Comparison of ENCODE assay signal across 1 cellular context in genomic region chr20:63863798-63864544, GRCh38.
TF ChIP-seq lines count a peak whose summit lies in the region.

No MANE protein-coding gene starts in this region.

TF ChIP-seq in K562, 482 proteins besides CTCF, POLR2A, EP300 and RAD21 (continued from another document and continues in another):
- TF ChIP-seq ATF2 (CRISPR knock-in tag; IDR thresholded peaks at IDR 0.05) (no peak), HNRNPL (IDR thresholded peaks at IDR 0.05; ENCODE audit: low read depth, low read length) (no peak), SIN3A (IDR thresholded peaks at IDR 0.05; ENCODE audit: borderline replicate concordance in 2 of 2, control insufficient read depth in 1 of 2, low read depth in 2 of 2, low read length in 2 of 2) (peak in 1 of 2 experiments; percentile 72; a peak in 2 of 4 replicates), ZNF586 (CRISPR knock-in tag; conservative IDR thresholded peaks at IDR 0.05) (no peak), NEUROD1 (IDR thresholded peaks at IDR 0.05; ENCODE audit: borderline replicate concordance, low read depth, low read length, partially characterized antibody) (peak; percentile 42), ATF3 (IDR thresholded peaks at IDR 0.05) (no peak), ATF3 (CRISPR knock-in tag; conservative IDR thresholded peaks at IDR 0.05) (no peak), NFXL1 (CRISPR knock-in tag; IDR thresholded peaks at IDR 0.05) (no peak), HNRNPK (IDR thresholded peaks at IDR 0.05; ENCODE audit: low read depth, low read length, poor library complexity, severe bottlenecking) (no peak), NCOA1 (IDR thresholded peaks at IDR 0.05; ENCODE audit: low read depth) (no peak), L3MBTL2 (IDR thresholded peaks at IDR 0.05) (peak; percentile 74), GATAD2B (IDR thresholded peaks at IDR 0.05; ENCODE audit: borderline replicate concordance) (no peak), TFAP4 (CRISPR knock-in tag; IDR thresholded peaks at IDR 0.05; ENCODE audit: borderline replicate concordance) (peak; percentile 76; the same call in 1 of the 2 replicates), KLF16 (IDR thresholded peaks at IDR 0.05) (0 out of 2 replicates have a peak, but pooled peaks have one; percentile 44), ZNF699 (CRISPR knock-in tag; IDR thresholded peaks at IDR 0.05; ENCODE audit: insufficient replicate concordance) (no peak), POLR2AphosphoS2 (IDR thresholded peaks at IDR 0.05; ENCODE audit: low read length) (no peak), HMG20A (CRISPR knock-in tag; conservative IDR thresholded peaks at IDR 0.05) (no peak), MTA1 (IDR thresholded peaks at IDR 0.05; ENCODE audit: borderline replicate concordance) (no peak), CBFA2T3 (IDR thresholded peaks at IDR 0.05) (no peak), ZNF778 (CRISPR knock-in tag; IDR thresholded peaks at IDR 0.05) (no peak), BRF1 (IDR thresholded peaks at IDR 0.05; ENCODE audit: borderline replicate concordance, extremely low read depth, insufficient read length) (no peak), CBFA2T2 (conservative IDR thresholded peaks at IDR 0.05) (no peak), NCOA4 (IDR thresholded peaks at IDR 0.05; ENCODE audit: partially characterized antibody) (no peak), ZSCAN32 (CRISPR knock-in tag; IDR thresholded peaks at IDR 0.05) (no peak), ZNF232 (CRISPR knock-in tag; IDR thresholded peaks at IDR 0.05) (no peak), SAP30 (IDR thresholded peaks at IDR 0.05; ENCODE audit: borderline replicate concordance, insufficient read depth, low read depth, low read length, poor library complexity, severe bottlenecking) (no peak), ZNF253 (CRISPR knock-in tag; conservative IDR thresholded peaks at IDR 0.05) (no peak), TRIM25 (IDR thresholded peaks at IDR 0.05; ENCODE audit: borderline replicate concordance) (no peak), PPARD (CRISPR knock-in tag; IDR thresholded peaks at IDR 0.05) (no peak), PTBP1 (IDR thresholded peaks at IDR 0.05; ENCODE audit: low read depth, low read length) (0 out of 2 replicates have a peak, but pooled peaks have one; percentile 65), CBX1 (IDR thresholded peaks at IDR 0.05; ENCODE audit: low read depth) (no peak; the same call in 1 of the 2 replicates), RBM14 (IDR thresholded peaks at IDR 0.05; ENCODE audit: borderline replicate concordance, insufficient read depth, low read depth, low read length) (no peak), NFYB (IDR thresholded peaks at IDR 0.05; ENCODE audit: extremely low read depth, insufficient read length) (no peak), THRA (IDR thresholded peaks at IDR 0.05) (no peak), RBM25 (IDR thresholded peaks at IDR 0.05; ENCODE audit: low read depth, low read length, severe bottlenecking) (no peak), PTTG1 (tag; IDR thresholded peaks at IDR 0.05; ENCODE audit: low read depth) (no peak), ZBTB9 (CRISPR knock-in tag; IDR thresholded peaks at IDR 0.05) (no peak), ZNF384 (IDR thresholded peaks at IDR 0.05; ENCODE audit: low read depth, low read length) (no peak), MTA3 (IDR thresholded peaks at IDR 0.05; ENCODE audit: borderline replicate concordance) (peak; percentile 70; the same call in 1 of the 2 replicates), TAF1 (IDR thresholded peaks at IDR 0.05; ENCODE audit: control insufficient read depth, extremely low read depth, insufficient read depth, low read length, severe bottlenecking) (peak; percentile 60), CAMTA2 (CRISPR knock-in tag; conservative IDR thresholded peaks at IDR 0.05) (0 out of 2 replicates have a peak, but pooled peaks have one; percentile 44), RFX5 (IDR thresholded peaks at IDR 0.05; ENCODE audit: low read depth, low read length) (no peak), CBX2 (IDR thresholded peaks at IDR 0.05; ENCODE audit: insufficient read depth, low read length, poor library complexity, severe bottlenecking) (no peak), TARDBP (IDR thresholded peaks at IDR 0.05) (peak; percentile 71; the same call in 1 of the 2 replicates), TCF7 (IDR thresholded peaks at IDR 0.05; ENCODE audit: borderline replicate concordance) (no peak), KAT2B (IDR thresholded peaks at IDR 0.05; ENCODE audit: low read depth, low read length) (no peak), PCBP2 (IDR thresholded peaks at IDR 0.05; ENCODE audit: low read depth, low read length, poor library complexity, severe bottlenecking) (no peak), U2AF2 (optimal IDR thresholded peaks at IDR 0.05; ENCODE audit: low read depth, low read length) (no peak), ZC3H11A (IDR thresholded peaks at IDR 0.05; ENCODE audit: low read depth, low read length) (no peak)
- TF ChIP-seq, protein P1, sequence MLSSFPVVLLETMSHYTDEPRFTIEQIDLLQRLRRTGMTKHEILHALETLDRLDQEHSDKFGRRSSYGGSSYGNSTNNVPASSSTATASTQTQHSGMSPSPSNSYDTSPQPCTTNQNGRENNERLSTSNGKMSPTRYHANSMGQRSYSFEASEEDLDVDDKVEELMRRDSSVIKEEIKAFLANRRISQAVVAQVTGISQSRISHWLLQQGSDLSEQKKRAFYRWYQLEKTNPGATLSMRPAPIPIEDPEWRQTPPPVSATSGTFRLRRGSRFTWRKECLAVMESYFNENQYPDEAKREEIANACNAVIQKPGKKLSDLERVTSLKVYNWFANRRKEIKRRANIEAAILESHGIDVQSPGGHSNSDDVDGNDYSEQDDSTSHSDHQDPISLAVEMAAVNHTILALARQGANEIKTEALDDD (IDR thresholded peaks at IDR 0.05), result peak; percentile 41; the same call in 1 of the 2 replicates
- TF ChIP-seq, protein P2, sequence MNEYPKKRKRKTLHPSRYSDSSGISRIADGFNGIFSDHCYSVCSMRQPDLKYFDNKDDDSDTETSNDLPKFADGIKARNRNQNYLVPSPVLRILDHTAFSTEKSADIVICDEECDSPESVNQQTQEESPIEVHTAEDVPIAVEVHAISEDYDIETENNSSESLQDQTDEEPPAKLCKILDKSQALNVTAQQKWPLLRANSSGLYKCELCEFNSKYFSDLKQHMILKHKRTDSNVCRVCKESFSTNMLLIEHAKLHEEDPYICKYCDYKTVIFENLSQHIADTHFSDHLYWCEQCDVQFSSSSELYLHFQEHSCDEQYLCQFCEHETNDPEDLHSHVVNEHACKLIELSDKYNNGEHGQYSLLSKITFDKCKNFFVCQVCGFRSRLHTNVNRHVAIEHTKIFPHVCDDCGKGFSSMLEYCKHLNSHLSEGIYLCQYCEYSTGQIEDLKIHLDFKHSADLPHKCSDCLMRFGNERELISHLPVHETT (CRISPR knock-in tag; conservative IDR thresholded peaks at IDR 0.05 in 1 of 2, IDR thresholded peaks at IDR 0.05 in 1 of 2), result no peak
- TF ChIP-seq, protein P3, sequence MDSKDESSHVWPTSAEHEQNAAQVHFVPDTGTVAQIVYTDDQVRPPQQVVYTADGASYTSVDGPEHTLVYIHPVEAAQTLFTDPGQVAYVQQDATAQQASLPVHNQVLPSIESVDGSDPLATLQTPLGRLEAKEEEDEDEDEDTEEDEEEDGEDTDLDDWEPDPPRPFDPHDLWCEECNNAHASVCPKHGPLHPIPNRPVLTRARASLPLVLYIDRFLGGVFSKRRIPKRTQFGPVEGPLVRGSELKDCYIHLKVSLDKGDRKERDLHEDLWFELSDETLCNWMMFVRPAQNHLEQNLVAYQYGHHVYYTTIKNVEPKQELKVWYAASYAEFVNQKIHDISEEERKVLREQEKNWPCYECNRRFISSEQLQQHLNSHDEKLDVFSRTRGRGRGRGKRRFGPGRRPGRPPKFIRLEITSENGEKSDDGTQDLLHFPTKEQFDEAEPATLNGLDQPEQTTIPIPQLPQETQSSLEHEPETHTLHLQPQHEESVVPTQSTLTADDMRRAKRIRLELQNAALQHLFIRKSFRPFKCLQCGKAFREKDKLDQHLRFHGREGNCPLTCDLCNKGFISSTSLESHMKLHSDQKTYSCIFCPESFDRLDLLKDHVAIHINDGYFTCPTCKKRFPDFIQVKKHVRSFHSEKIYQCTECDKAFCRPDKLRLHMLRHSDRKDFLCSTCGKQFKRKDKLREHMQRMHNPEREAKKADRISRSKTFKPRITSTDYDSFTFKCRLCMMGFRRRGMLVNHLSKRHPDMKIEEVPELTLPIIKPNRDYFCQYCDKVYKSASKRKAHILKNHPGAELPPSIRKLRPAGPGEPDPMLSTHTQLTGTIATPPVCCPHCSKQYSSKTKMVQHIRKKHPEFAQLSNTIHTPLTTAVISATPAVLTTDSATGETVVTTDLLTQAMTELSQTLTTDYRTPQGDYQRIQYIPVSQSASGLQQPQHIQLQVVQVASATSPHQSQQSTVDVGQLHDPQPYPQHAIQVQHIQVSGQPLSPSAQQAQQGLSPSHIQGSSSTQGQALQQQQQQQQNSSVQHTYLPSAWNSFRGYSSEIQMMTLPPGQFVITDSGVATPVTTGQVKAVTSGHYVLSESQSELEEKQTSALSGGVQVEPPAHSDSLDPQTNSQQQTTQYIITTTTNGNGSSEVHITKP (IDR thresholded peaks at IDR 0.05; ENCODE audit: partially characterized antibody), result no peak
- TF ChIP-seq, protein P4, sequence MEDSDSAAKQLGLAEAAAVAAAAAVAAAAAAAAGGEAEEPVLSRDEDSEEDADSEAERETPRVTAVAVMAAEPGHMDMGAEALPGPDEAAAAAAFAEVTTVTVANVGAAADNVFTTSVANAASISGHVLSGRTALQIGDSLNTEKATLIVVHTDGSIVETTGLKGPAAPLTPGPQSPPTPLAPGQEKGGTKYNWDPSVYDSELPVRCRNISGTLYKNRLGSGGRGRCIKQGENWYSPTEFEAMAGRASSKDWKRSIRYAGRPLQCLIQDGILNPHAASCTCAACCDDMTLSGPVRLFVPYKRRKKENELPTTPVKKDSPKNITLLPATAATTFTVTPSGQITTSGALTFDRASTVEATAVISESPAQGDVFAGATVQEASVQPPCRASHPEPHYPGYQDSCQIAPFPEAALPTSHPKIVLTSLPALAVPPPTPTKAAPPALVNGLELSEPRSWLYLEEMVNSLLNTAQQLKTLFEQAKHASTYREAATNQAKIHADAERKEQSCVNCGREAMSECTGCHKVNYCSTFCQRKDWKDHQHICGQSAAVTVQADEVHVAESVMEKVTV (CRISPR knock-in tag; IDR thresholded peaks at IDR 0.05), result peak; percentile 97
